ENCODE assay signal across 22 cellular contexts in genomic region chr12:95997276-95997675, GRCh38. TPM values are rescaled to one million over a fixed set of nuclear protein-coding genes. Genes with fewer than 3 reads are reported as not detected.
DNase-seq lines count a peak whose midpoint lies in the region; ATAC-seq, FAIRE-seq and TF ChIP-seq lines count a peak whose summit lies in the region.
"Had no signal": no experiment of that assay in that cellular context is flagged by ENCODE, and none has a peak within 500 bp of the region (broad histone marks: within the 10 kb centered on the region; RNA-seq: fewer than 3 reads in every experiment).

No MANE protein-coding gene starts in this region.

- H3K4me3 Mint-ChIP-seq in CD14-positive monocyte (peak overlapping the region in 1 of 2 donors; percentile 13), nephron progenitor cell (no peak overlapping the region)
- H3K4me3 Mint-ChIP-seq: CD4-positive, alpha-beta memory T cell had no signal

- H3K36me3 Mint-ChIP-seq in CD14-positive monocyte (peaks cover 45 to 53% of the 10 kb centered on the region in 2 donors), nephron progenitor cell (ENCODE audit: low read depth) (peaks cover 6% of the 10 kb centered on the region)

- H3K27ac ChIP-seq in BLaER1 treated with 17β-estradiol and CSF1 and Interleukin-3, amounts not matched to agents 10 nM and 100 nM: peak overlapping the region in 9 of 11 experiments; percentile 73 to 91 (median 81); a peak in 16 of 22 replicates
- H3K27ac ChIP-seq in liver (ENCODE audit: low read depth in 1 of 2, low read length in 2 of 2): peak overlapping the region in 1 of 2 donors; percentile 84
- H3K27ac ChIP-seq: C4-2B, GM23248 had no signal

- no peak for TF ChIP-seq RAD21 in liver (IDR thresholded peaks at IDR 0.05)

- H3K9me3 Mint-ChIP-seq in CD14-positive monocyte: no peaks in the 10 kb centered on the region
- no peaks in the 10 kb centered on the region for H3K9me3 Mint-ChIP-seq in nephron progenitor cell
- H3K9me3 Mint-ChIP-seq: CD4-positive, alpha-beta memory T cell had no signal

- H3K27me3 ChIP-seq in BLaER1 treated with 17β-estradiol and CSF1 and Interleukin-3, amounts not matched to agents 10 nM and 100 nM: no peaks in the 10 kb centered on the region
- H3K27me3 ChIP-seq in bronchial epithelial cell (ENCODE audit: control insufficient read depth, insufficient read depth, low read length): no peaks in the 10 kb centered on the region
- no peaks in the 10 kb centered on the region for H3K27me3 ChIP-seq in liver (ENCODE audit: control insufficient read depth in 4 of 4, insufficient read depth in 4 of 4, low read length in 3 of 4)

- H3K27ac Mint-ChIP-seq in CD14-positive monocyte (peak overlapping the region; percentile 80 to 96 (median 90)), nephron progenitor cell (no peak overlapping the region)
- H3K27ac Mint-ChIP-seq: CD4-positive, alpha-beta memory T cell had no signal

- TF ChIP-seq CTCF in CD14-positive monocyte (IDR thresholded peaks at IDR 0.05) (no peak), bronchial epithelial cell (IDR thresholded peaks at IDR 0.05; ENCODE audit: insufficient read depth, low read length, severe bottlenecking) (no peak), liver (IDR thresholded peaks at IDR 0.05; ENCODE audit: low read depth, low read length, missing input control) (no peak), nephron progenitor cell (IDR thresholded peaks at IDR 0.05) (no peak)

- no peak for FAIRE-seq in bronchial epithelial cell (lab: Jason Lieb, UNC)
- FAIRE-seq: A204.1, GM12892, GM18507 had no signal

- no peak for DNase-seq in CD14-positive monocyte (ENCODE audit: low spot score)
- DNase-seq in bronchial epithelial cell (ENCODE audit: low read depth): peak; percentile 30
- no peak for DNase-seq in HPDE6-E6E7 (ENCODE audit: extremely low spot score)
- DNase-seq in NCI-H748 (lab: John Stamatoyannopoulos, UW; ENCODE audit: unreplicated experiment): no peak
- no peak for DNase-seq in nephron progenitor cell
- DNase-seq: ACHN; BE2C; CD4-positive, alpha-beta memory T cell; DMS153; DMS79; GDM1 had no signal

- no peaks in the 10 kb centered on the region for H4K20me1 ChIP-seq in BLaER1 treated with 17β-estradiol and CSF1 and Interleukin-3, amounts not matched to agents 10 nM and 100 nM

- H3K4me1 Mint-ChIP-seq in CD14-positive monocyte (peaks cover 63% of the 10 kb centered on the region), nephron progenitor cell (peaks cover 11% of the 10 kb centered on the region)

- peak overlapping the region in 8 of 11 experiments; percentile 67 to 97 (median 87); a peak in 14 of 22 replicates for H3K4me2 ChIP-seq in BLaER1 treated with 17β-estradiol and CSF1 and Interleukin-3, amounts not matched to agents 10 nM and 100 nM

- H3K36me3 ChIP-seq in BLaER1 treated with 17β-estradiol and CSF1 and Interleukin-3, amounts not matched to agents 10 nM and 100 nM: peaks cover 12 to 54% (median 31%) of the 10 kb centered on the region in 11 experiments
- peaks cover 2% of the 10 kb centered on the region for H3K36me3 ChIP-seq in bronchial epithelial cell (ENCODE audit: control insufficient read depth, insufficient read depth, low read length)
- H3K36me3 ChIP-seq in liver (ENCODE audit: control insufficient read depth in 4 of 4, insufficient read depth in 3 of 4, low read depth in 1 of 4, low read length in 3 of 4): peaks cover 0 to 27% (median 13%) of the 10 kb centered on the region in 4 donors
- H3K36me3 ChIP-seq: BE2C, HAP-1 had no signal

- WGBS in liver: 92% methylated on average over 3 of the region's 3 CpGs

- ATAC-seq in HG02763 (IDR thresholded peaks at IDR 0.05; ENCODE audit: unreplicated experiment): no peak

- H3K4me3 ChIP-seq in BLaER1 treated with 17β-estradiol and CSF1 and Interleukin-3, amounts not matched to agents 10 nM and 100 nM: no peak overlapping the region
- H3K4me3 ChIP-seq in bronchial epithelial cell (ENCODE audit: low read depth, low read length) (no peak overlapping the region), liver (ENCODE audit: low read depth in 1 of 3, low read length in 3 of 3) (peak overlapping the region in 2 of 3 donors; percentile 18 to 40)
- H3K4me3 ChIP-seq: GM23248, HAP-1 had no signal

- intact Hi-C loops in CD14-positive monocyte (cut with micrococcal nuclease): loop anchor here (5.0 to 10.0 kb wide), 3 partner anchors 62 to 140 kb away; partner anchors contain the start of gene SNRPF (in 1 of the 2)

- H3K27me3 Mint-ChIP-seq in CD14-positive monocyte (ENCODE audit: low read depth in 3 of 3) (peaks cover 0 to 2% (median 0%) of the 10 kb centered on the region in 3 donors), nephron progenitor cell (ENCODE audit: low read depth, poor library complexity) (peaks cover 5% of the 10 kb centered on the region)
- H3K27me3 Mint-ChIP-seq: CD4-positive, alpha-beta memory T cell had no signal

- peaks cover 7 to 61% (median 43%) of the 10 kb centered on the region in 10 experiments for H3K4me1 ChIP-seq in BLaER1 treated with 17β-estradiol and CSF1 and Interleukin-3, amounts not matched to agents 10 nM and 100 nM
- peaks cover 7 to 42% (median 19%) of the 10 kb centered on the region in 4 donors for H3K4me1 ChIP-seq in liver (ENCODE audit: control insufficient read depth in 4 of 4, insufficient read depth in 4 of 4, low read length in 3 of 4)
- H3K4me1 ChIP-seq: BE2C, HAP-1 had no signal

- H3K9me3 ChIP-seq in BLaER1 treated with 17β-estradiol and CSF1 and Interleukin-3, amounts not matched to agents 10 nM and 100 nM (replicated peaks in 1 of 11): 0 out of 22 replicates have a peak, but pooled peaks cover 0 to 6% (median 0%) of the 10 kb centered on the region in 11 experiments
- H3K9me3 ChIP-seq in liver (ENCODE audit: control insufficient read depth in 4 of 4, low read length in 3 of 4): no peaks in the 10 kb centered on the region
- H3K9me3 ChIP-seq: BE2C, HAP-1 had no signal

- H3K9ac ChIP-seq in BLaER1 treated with 17β-estradiol and CSF1 and Interleukin-3, amounts not matched to agents 10 nM and 100 nM: peak overlapping the region in 4 of 11 experiments; percentile 8 to 76 (median 40); a peak in 6 of 22 replicates
- H3K9ac ChIP-seq in liver (ENCODE audit: low read depth in 1 of 2, low read length in 2 of 2): no peak overlapping the region
- H3K9ac ChIP-seq: GM23248 had no signal

TF ChIP-seq in liver, 16 proteins besides CTCF, POLR2A, EP300 and RAD21:
- TF ChIP-seq HNF4A (conservative IDR thresholded peaks at IDR 0.05) (no peak), TAF1 (conservative IDR thresholded peaks at IDR 0.05) (no peak), GABPA (IDR thresholded peaks at IDR 0.05 in 1 of 2, conservative IDR thresholded peaks at IDR 0.05 in 1 of 2) (no peak)

RNA-seq across cellular contexts. Expression of gene HAL, which starts 1.1 kb away (rescaled TPM):
- polyA plus RNA-seq in CD14-positive monocyte (10 to 100 TPM; 28.0 to 29.2 TPM), liver (100 to 1,000 TPM in 1 of 2 donors, 10 to 100 TPM in 1; 62.4 to 114 TPM)
- total RNA-seq in bronchial epithelial cell (0.26 and 0.79 TPM in 2 replicates), liver (100 to 1,000 TPM; 125 to 174 TPM)
- total RNA-seq: Daoy, GM23248, HT-29 had no signal
- polyA plus RNA-seq: CD4-positive, alpha-beta memory T cell; GM23248 had no signal

RNA-seq across cellular contexts. Expression of gene LTA4H, which starts 38.1 kb away (rescaled TPM):
- polyA plus RNA-seq in CD14-positive monocyte (100 to 1,000 TPM; 647 to 963 TPM), liver (10 to 100 TPM; 16.6 to 16.7 TPM)
- total RNA-seq in bronchial epithelial cell (66.2 and 83.5 TPM in 2 replicates), liver (10 to 100 TPM; 25.1 to 34.5 TPM)

RNA-seq across cellular contexts. Expression of gene AMDHD1, which starts 54.1 kb away (rescaled TPM):
- polyA plus RNA-seq in CD14-positive monocyte: 1 to 10 TPM in 1 of 2 donors, under 1 TPM in 1; 0.43 to 1.0 TPM
- total RNA-seq in bronchial epithelial cell: not detected in 2 replicates
- total RNA-seq in liver: 100 to 1,000 TPM in 1 of 2 donors, 10 to 100 TPM in 1; 56.7 to 124 TPM
- polyA plus RNA-seq in liver: 100 to 1,000 TPM in 1 of 2 donors, 10 to 100 TPM in 1; 50.3 to 105 TPM

RNA-seq across cellular contexts. Expression of gene CCDC38, which starts 54.9 kb away (rescaled TPM):
- polyA plus RNA-seq in CD14-positive monocyte (not detected), liver (under 1 TPM; 0.46 to 0.61 TPM)
- total RNA-seq in bronchial epithelial cell (0.13 TPM in 1 of 2 replicates, not detected in the other), liver (1 to 10 TPM; 1.3 to 1.4 TPM)
- total RNA-seq: HT-29 had no signal

Comparison
In these comparisons a context has a peak if more than half of its experiments do, and no peak if none do; other contexts are left out.
1. H3K4me3 ChIP-seq: peak in liver (2 of 3); none in BLaER1 treated with 17β-estradiol and CSF1 and Interleukin-3, amounts not matched to agents 10 nM and 100 nM (0 of 10) and bronchial epithelial cell (single experiment).
2. RNA of gene HAL, which starts 1.1 kb away (total RNA-seq): 125 to 174 TPM in liver; 0.26 to 0.79 TPM in bronchial epithelial cell; every median in the first group is over 10 times any median in the second.
3. RNA of gene AMDHD1, which starts 54.1 kb away (total RNA-seq): 56.7 to 124 TPM in liver; not detected in bronchial epithelial cell; every median in the first group is over 10 times any median in the second.